9 cellular contexts compared by ENCODE assay signal in genomic region chr3:17678116-17678741, GRCh38.
DNase-seq lines count a peak whose midpoint lies in the region; ATAC-seq and TF ChIP-seq lines count a peak whose summit lies in the region.
"Had no signal": no experiment of that assay in that cellular context is flagged by ENCODE, and none has a peak within 500 bp of the region (broad histone marks: within the 10 kb centered on the region; RNA-seq: fewer than 3 reads in every experiment).

No MANE protein-coding gene starts in this region.

- H3K27ac ChIP-seq in RWPE1 = no peak overlapping the region
- no peak overlapping the region for H3K27ac ChIP-seq in body of pancreas
- no peak overlapping the region for H3K27ac ChIP-seq in PC-3 (ENCODE audit: low read length)

- POLR2A ChIA-PET in RWPE1 (lab: Yijun Ruan, JAX; ENCODE audit: low non-redundant PET) = no interaction called here
- POLR2A ChIA-PET in PC-3 (lab: Charles Lee; ENCODE audit: unreplicated experiment) = no interaction called here

- no peaks in the 10 kb centered on the region for H3K4me1 Mint-ChIP-seq in nephron progenitor cell
- no peaks in the 10 kb centered on the region for H3K4me1 Mint-ChIP-seq in endothelial cell (ENCODE audit: unreplicated experiment)

- 0 out of 2 replicates have a peak, but pooled peaks cover 3% of the 10 kb centered on the region for H3K79me2 ChIP-seq in PC-3 (ENCODE audit: low read length)

- no peaks in the 10 kb centered on the region for H3K9me3 ChIP-seq in body of pancreas
- H3K9me3 ChIP-seq in PC-3 (ENCODE audit: low read length) = no peaks in the 10 kb centered on the region

- no peaks in the 10 kb centered on the region for H3K9me2 ChIP-seq in PC-3 (replicated peaks; ENCODE audit: low read length)

- H3F3A ChIP-seq in PC-3 (ENCODE audit: low read length, unreplicated experiment) = no peaks in the 10 kb centered on the region

- DNase-seq in RWPE1 (ENCODE audit: low spot score) (peak; percentile 2), nephron progenitor cell (no peak), body of pancreas (no peak), NCI-H345 (lab: John Stamatoyannopoulos, UW) (no peak), endothelial cell (ENCODE audit: low spot score) (no peak), PC-3 (no peak)

- intact Hi-C loops in body of pancreas (cut with DNase I) (no loop called here), PC-3 (cut with micrococcal nuclease) (loop anchor here (5.0 kb wide), 1 partner anchor 39 kb away; no protein-coding TSS in a partner anchor)

- H3K36me3 ChIP-seq in body of pancreas (replicated peaks in 1 of 2; ENCODE audit: insufficient read depth in 1 of 2, low read depth in 2 of 2) (no peaks in the 10 kb centered on the region), PC-3 (ENCODE audit: low read depth, low read length) (no peaks in the 10 kb centered on the region)

- H4K20me1 ChIP-seq in PC-3 (ENCODE audit: low read length) = no peaks in the 10 kb centered on the region

- H3K27me3 ChIP-seq in body of pancreas (no peaks in the 10 kb centered on the region), PC-3 (ENCODE audit: low read length) (no peaks in the 10 kb centered on the region)

- H3K4me3 ChIP-seq in body of pancreas (no peak overlapping the region), PC-3 (ENCODE audit: low read length) (no peak overlapping the region)
- H3K4me3 ChIP-seq: K562 had no signal

- H3K36me3 Mint-ChIP-seq in nephron progenitor cell (ENCODE audit: low read depth) = no peaks in the 10 kb centered on the region
- H3K36me3 Mint-ChIP-seq in endothelial cell (ENCODE audit: low read depth, unreplicated experiment) = no peaks in the 10 kb centered on the region

- no peak overlapping the region for H3K9ac ChIP-seq in PC-3 (ENCODE audit: low read length)

- H3K27ac Mint-ChIP-seq in nephron progenitor cell (peak overlapping the region; percentile 87), endothelial cell (ENCODE audit: unreplicated experiment) (no peak overlapping the region)

- ATAC-seq in GM18867 (IDR thresholded peaks at IDR 0.05; ENCODE audit: unreplicated experiment) (peak; percentile 66), HG02623 (IDR thresholded peaks at IDR 0.05; ENCODE audit: unreplicated experiment) (peak; percentile 68), body of pancreas (no peak), PC-3 (no peak; the same call in 1 of the 2 replicates)
- ATAC-seq: K562 had no signal

- H2AFZ ChIP-seq in PC-3 (ENCODE audit: low read length) = no peak overlapping the region

- BruUV-seq in PC-3 (replicated peaks; lab: Mats Ljungman, UMichigan) = no TSS peak

- TF ChIP-seq POLR2A in body of pancreas (IDR thresholded peaks at IDR 0.05) = no peak

- H3K9me3 Mint-ChIP-seq in nephron progenitor cell (peaks cover 3% of the 10 kb centered on the region), endothelial cell (ENCODE audit: unreplicated experiment) (no peaks in the 10 kb centered on the region)

- TF ChIP-seq CTCF in RWPE1 (conservative IDR thresholded peaks at IDR 0.05; ENCODE audit: low read depth) (no peak), nephron progenitor cell (IDR thresholded peaks at IDR 0.05) (no peak), body of pancreas (IDR thresholded peaks at IDR 0.05) (no peak), endothelial cell (IDR thresholded peaks at IDR 0.05; ENCODE audit: unreplicated experiment) (no peak), PC-3 (conservative IDR thresholded peaks at IDR 0.05; ENCODE audit: low read depth, low read length) (no peak)

- CTCF ChIA-PET in RWPE1 (lab: Yijun Ruan, JAX) = no interaction called here
- CTCF ChIA-PET in PC-3 (lab: Charles Lee) = no interaction called here

- H3K4me2 ChIP-seq in PC-3 (ENCODE audit: low read length) = no peak overlapping the region

- no peak overlapping the region for H3K4me3 Mint-ChIP-seq in nephron progenitor cell
- H3K4me3 Mint-ChIP-seq in endothelial cell (ENCODE audit: unreplicated experiment) = no peak overlapping the region

- H3K4me1 ChIP-seq in body of pancreas (peaks cover 6% of the 10 kb centered on the region), PC-3 (ENCODE audit: insufficient read depth, low read length) (no peaks in the 10 kb centered on the region; the same call in 1 of the 2 replicates)

- H3K27me3 Mint-ChIP-seq in nephron progenitor cell (ENCODE audit: low read depth, poor library complexity) = no peaks in the 10 kb centered on the region
- no peaks in the 10 kb centered on the region for H3K27me3 Mint-ChIP-seq in endothelial cell (ENCODE audit: unreplicated experiment)

Comparison
In these comparisons a context has a peak if more than half of its experiments do, and no peak if none do; other contexts are left out.
1. ATAC-seq: peak in GM18867 (single experiment) and HG02623 (single experiment); none in body of pancreas (single experiment) and PC-3 (single experiment).